21 cellular contexts compared by ENCODE assay signal in the genomic region with DNA sequence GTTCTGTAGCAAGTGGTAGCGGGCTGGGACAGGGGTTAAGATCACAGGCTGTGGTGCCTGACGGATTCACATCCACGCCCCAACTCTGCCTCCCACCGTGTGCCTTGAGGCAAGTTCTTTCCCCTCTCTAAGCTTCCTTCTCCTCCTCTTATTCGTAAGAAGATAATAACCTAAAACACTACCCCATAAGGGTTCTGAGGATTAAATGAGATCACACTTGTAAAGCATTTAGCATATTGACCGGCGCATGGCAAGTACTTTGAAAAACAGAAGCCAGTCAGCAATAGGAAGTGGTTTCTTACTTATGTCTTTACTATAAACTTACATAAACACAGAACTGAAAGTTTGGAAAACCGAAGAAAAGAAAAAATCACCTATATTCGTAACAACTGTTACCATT. TPM values are rescaled to one million over a fixed set of nuclear protein-coding genes. Genes with fewer than 3 reads are reported as not detected.
DNase-seq lines count a peak whose midpoint lies in the region; ATAC-seq and TF ChIP-seq lines count a peak whose summit lies in the region.
"Had no signal": no experiment of that assay in that cellular context is flagged by ENCODE, and none has a peak within 500 bp of the region (broad histone marks: within the 10 kb centered on the region; RNA-seq: fewer than 3 reads in every experiment).

No MANE protein-coding gene starts in this region.

- H3K27me3 Mint-ChIP-seq in nephron progenitor cell (ENCODE audit: low read depth, poor library complexity): peaks cover 8% of the 10 kb centered on the region

- no peaks in the 10 kb centered on the region for H3K9me3 ChIP-seq in Karpas-422 (ENCODE audit: low read length)
- H3K9me3 ChIP-seq: mucosa of descending colon, prostate gland, suprapubic skin had no signal

- peaks cover 3% of the 10 kb centered on the region for H3K9me3 Mint-ChIP-seq in nephron progenitor cell
- H3K9me3 Mint-ChIP-seq: activated CD8-positive, alpha-beta T cell treated with anti-CD3 and anti-CD28 coated beads for 36 hours had no signal

- H3K4me2 ChIP-seq in Karpas-422 (ENCODE audit: low read depth, low read length, poor library complexity, severe bottlenecking): no peak overlapping the region

- H3K4me1 ChIP-seq in Karpas-422 (ENCODE audit: low read length): peaks cover 13% of the 10 kb centered on the region
- H3K4me1 ChIP-seq: prostate gland had no signal

- H3K4me3 ChIP-seq in Karpas-422 (ENCODE audit: low read length): no peak overlapping the region
- H3K4me3 ChIP-seq: mucosa of descending colon, prostate gland, suprapubic skin had no signal

- peak overlapping the region; percentile 7 for H3K27ac Mint-ChIP-seq in nephron progenitor cell
- H3K27ac Mint-ChIP-seq: activated CD8-positive, alpha-beta T cell treated with anti-CD3 and anti-CD28 coated beads for 36 hours had no signal

- H2AFZ ChIP-seq in Karpas-422 (ENCODE audit: low read length): no peak overlapping the region

- no peak overlapping the region for H3K9ac ChIP-seq in Karpas-422 (ENCODE audit: low read length)

- peak; percentile 73 for DNase-seq in CD1c-positive myeloid dendritic cell (ENCODE audit: extremely low spot score)
- DNase-seq in KG1 (lab: John Stamatoyannopoulos, UW): peak; percentile 38
- DNase-seq in NOMO-1 treated with DMSO at 0.1 percent for 48 hours (lab: John Stamatoyannopoulos, UW; ENCODE audit: unreplicated experiment): peak; percentile 78
- no peak for DNase-seq in nephron progenitor cell
- no peak for DNase-seq in Karpas-422
- no peak for DNase-seq in GDM1 (lab: John Stamatoyannopoulos, UW)
- DNase-seq: activated CD4-positive, CD25-positive, alpha-beta regulatory T cell treated with anti-CD3 and anti-CD28 coated beads, Interleukin-2, amount 50 U/mL, for 72 hours; activated CD8-positive, alpha-beta T cell treated with anti-CD3 and anti-CD28 coated beads for 36 hours; activated naive CD4-positive, alpha-beta T cell treated with Interleukin-2 at 50 U/mL for 16 hours; cortex of kidney; DMS79 treated with DMSO at 0.1 percent for 48 hours; IMR-90; islet precursor cell; mucosa of descending colon; NCI-H1048; NCI-H187 treated with DMSO at 0.1 percent for 48 hours; NCI-H2227 treated with DMSO at 0.1 percent for 48 hours; T-helper 9 cell had no signal

- H3K9me2 ChIP-seq in Karpas-422 (replicated peaks; ENCODE audit: insufficient read depth, low read length): no peaks in the 10 kb centered on the region

- H3K27me3 ChIP-seq in Karpas-422 (ENCODE audit: low read length): no peaks in the 10 kb centered on the region
- H3K27me3 ChIP-seq: suprapubic skin had no signal

- no peak overlapping the region for H3K4me3 Mint-ChIP-seq in nephron progenitor cell
- H3K4me3 Mint-ChIP-seq: activated CD8-positive, alpha-beta T cell treated with anti-CD3 and anti-CD28 coated beads for 36 hours had no signal

- H4K20me1 ChIP-seq in Karpas-422 (ENCODE audit: insufficient read depth, low read depth, low read length): no peaks in the 10 kb centered on the region; the same call in 1 of the 2 replicates

- ATAC-seq in HG02938 (IDR thresholded peaks at IDR 0.05; ENCODE audit: unreplicated experiment): no peak
- ATAC-seq: activated CD8-positive, alpha-beta T cell treated with anti-CD3 and anti-CD28 coated beads for 36 hours; mucosa of descending colon had no signal

- H3K79me2 ChIP-seq in Karpas-422 (ENCODE audit: low read length): no peaks in the 10 kb centered on the region

- peaks cover 52% of the 10 kb centered on the region for H3K4me1 Mint-ChIP-seq in nephron progenitor cell

- H3K36me3 ChIP-seq in Karpas-422 (ENCODE audit: insufficient read depth, low read length): no peaks in the 10 kb centered on the region
- H3K36me3 ChIP-seq: prostate gland, suprapubic skin had no signal

- H3K36me3 Mint-ChIP-seq in nephron progenitor cell (ENCODE audit: low read depth): no peaks in the 10 kb centered on the region

- H3K27ac ChIP-seq in Karpas-422 (ENCODE audit: low read length): no peak overlapping the region
- H3K27ac ChIP-seq: prostate gland, suprapubic skin had no signal

- no peak for TF ChIP-seq CTCF in nephron progenitor cell (IDR thresholded peaks at IDR 0.05)

RNA-seq across cellular contexts. Expression of a gene that starts 15.5 kb away (rescaled TPM):
- total RNA-seq in Karpas-422 (2014; rRNA removed; shearing (Covaris generic); ENCODE audit: low replicate concordance): 0.34 and 0.47 TPM in 2 replicates
- total RNA-seq: activated CD8-positive, alpha-beta T cell treated with anti-CD3 and anti-CD28 coated beads for 36 hours; IMR-90 had no signal

Comparison
In these comparisons a context has a peak if more than half of its experiments do, and no peak if none do; other contexts are left out.
1. DNase-seq: peak in CD1c-positive myeloid dendritic cell (single experiment), KG1 (single experiment) and NOMO-1 treated with DMSO at 0.1 percent for 48 hours (single experiment); none in nephron progenitor cell (single experiment), Karpas-422 (single experiment) and GDM1 (single experiment).